ENCODE assay signal across 8 cellular contexts in genomic region chr5:179795863-179796833, GRCh38. TPM values are rescaled to one million over a fixed set of nuclear protein-coding genes. Genes with fewer than 3 reads are reported as not detected.
DNase-seq lines count a peak whose midpoint lies in the region; ATAC-seq and TF ChIP-seq lines count a peak whose summit lies in the region.

No MANE protein-coding gene starts in this region.

- H3K27me3 Mint-ChIP-seq in T-helper 2 cell treated with Interferon-gamma antibody and Interleukin-4, amounts not matched to agents 5 μg/mL and 100 μg/mL, for 36 hours (ENCODE audit: low read depth), result no peaks in the 10 kb centered on the region

- H3K4me3 ChIP-seq in NB4 (ENCODE audit: low read depth, low read length), result peak overlapping the region; percentile 34
- H3K4me3 ChIP-seq in body of pancreas, result peak overlapping the region; percentile 5 to 33
- H3K4me3 ChIP-seq in iPS DF 6.9 (ENCODE audit: low read length), result peak overlapping the region; percentile 77; the same call in 1 of the 2 replicates

- H3K9me3 ChIP-seq in body of pancreas (no peaks in the 10 kb centered on the region), iPS DF 6.9 (ENCODE audit: control insufficient read depth, insufficient read depth, low read length) (no peaks in the 10 kb centered on the region)

- intact Hi-C loops in body of pancreas (cut with DNase I), result no loop called here
- intact Hi-C loops in sciatic nerve (cut with DNase I), result loop anchor here (2.0 kb wide), 1 partner anchor 37 kb away; no protein-coding TSS in a partner anchor

- peak; percentile 8 for TF ChIP-seq CTCF in NB4 (IDR thresholded peaks at IDR 0.05; ENCODE audit: low read depth, low read length)
- peak; percentile 35 to 97 (median 90) for TF ChIP-seq CTCF in body of pancreas (IDR thresholded peaks at IDR 0.05)

- H3K4me1 ChIP-seq in body of pancreas (peaks cover 50% of the 10 kb centered on the region), iPS DF 6.9 (ENCODE audit: control insufficient read depth, insufficient read depth, low read length) (peaks cover 3% of the 10 kb centered on the region; the same call in 1 of the 2 replicates)

- H3K36me3 ChIP-seq in body of pancreas (replicated peaks in 1 of 2; ENCODE audit: insufficient read depth in 1 of 2, low read depth in 2 of 2), result peaks cover 0 to 14% of the 10 kb centered on the region in 2 donors
- peaks cover 23% of the 10 kb centered on the region for H3K36me3 ChIP-seq in iPS DF 6.9 (ENCODE audit: control insufficient read depth, insufficient read depth, low read length)

- peak overlapping the region; percentile 55 for H3K4me3 Mint-ChIP-seq in T-helper 2 cell treated with Interferon-gamma antibody and Interleukin-4, amounts not matched to agents 5 μg/mL and 100 μg/mL, for 36 hours

- H3K9me3 Mint-ChIP-seq in T-helper 2 cell treated with Interferon-gamma antibody and Interleukin-4, amounts not matched to agents 5 μg/mL and 100 μg/mL, for 36 hours, result no peaks in the 10 kb centered on the region

- H3K4me1 Mint-ChIP-seq in T-helper 2 cell treated with Interferon-gamma antibody and Interleukin-4, amounts not matched to agents 5 μg/mL and 100 μg/mL, for 36 hours (ENCODE audit: low read depth), result peaks cover 10% of the 10 kb centered on the region

- WGBS in body of pancreas, 2 donors, result 1% methylated on average over 95 of the region's 113 CpGs; no CpG with 5 or more reads in 1 of the 2 donors
- WGBS in iPS DF 6.9 (ENCODE audit: insufficient coverage, insufficient read length), result no CpG with 5 or more reads among the region's 113 CpGs

- no peaks in the 10 kb centered on the region for H3K27me3 ChIP-seq in body of pancreas
- H3K27me3 ChIP-seq in iPS DF 6.9 (ENCODE audit: control insufficient read depth, insufficient read depth, low read length), result no peaks in the 10 kb centered on the region

- TF ChIP-seq POLR2A in NB4 (IDR thresholded peaks at IDR 0.05; ENCODE audit: extremely low read depth, insufficient read length), result no peak
- peak; percentile 40 to 58 (median 49) for TF ChIP-seq POLR2A in body of pancreas (IDR thresholded peaks at IDR 0.05)

- H3K27ac ChIP-seq in body of pancreas (peak overlapping the region; percentile 82 to 95 (median 87)), iPS DF 6.9 (ENCODE audit: low read length) (no peak overlapping the region)

- peak; percentile 48 for DNase-seq in NK-92 treated with Interleukin-12 subunit alpha and Interleukin-12 subunit beta, amount 100 ng/mL, for 24 hours (lab: John Stamatoyannopoulos, UW)
- DNase-seq in NK-92 (lab: John Stamatoyannopoulos, UW; ENCODE audit: unreplicated experiment) (no peak), NB4 (ENCODE audit: low read depth) (peak; percentile 93), body of pancreas (peak; percentile 84 to 88 (median 84)), iPS DF 6.9 (ENCODE audit: low read depth, low spot score) (no peak), sciatic nerve (ENCODE audit: low spot score) (peak; percentile 89)
- peak; percentile 81 for DNase-seq in T-helper 2 cell treated with Interferon-gamma antibody and Interleukin-4, amounts not matched to agents 5 μg/mL and 100 μg/mL, for 36 hours (ENCODE audit: low spot score)

- no peak overlapping the region for H3K27ac Mint-ChIP-seq in T-helper 2 cell treated with Interferon-gamma antibody and Interleukin-4, amounts not matched to agents 5 μg/mL and 100 μg/mL, for 36 hours

- peaks cover 21% of the 10 kb centered on the region for H3K36me3 Mint-ChIP-seq in T-helper 2 cell treated with Interferon-gamma antibody and Interleukin-4, amounts not matched to agents 5 μg/mL and 100 μg/mL, for 36 hours (ENCODE audit: low read depth)

- peak; percentile 71 for ATAC-seq in HG02610 (IDR thresholded peaks at IDR 0.05; ENCODE audit: unreplicated experiment)
- ATAC-seq in body of pancreas, result peak; percentile 85
- peak; percentile 75 for ATAC-seq in sciatic nerve

RNA-seq across cellular contexts. Expression of gene LTC4S, which starts 2.4 kb away (rescaled TPM):
- total RNA-seq in body of pancreas, result 10 to 100 TPM; 10.6 to 16.2 TPM
- 21.7 TPM for total RNA-seq in sciatic nerve

RNA-seq across cellular contexts. Expression of gene MGAT4B, which starts 10.5 kb away (rescaled TPM):
- total RNA-seq in body of pancreas, result 10 to 100 TPM; 89.0 to 90.0 TPM
- 71.7 TPM for total RNA-seq in sciatic nerve

RNA-seq across cellular contexts. Expression of gene SQSTM1, which starts 24.6 kb away (rescaled TPM):
- total RNA-seq in body of pancreas, result 100 to 1,000 TPM; 249 to 606 TPM
- 365 TPM for total RNA-seq in sciatic nerve

Comparison
In these comparisons a context has a peak if more than half of its experiments do, and no peak if none do; other contexts are left out.
1. DNase-seq: peak in NK-92 treated with Interleukin-12 subunit alpha and Interleukin-12 subunit beta, amount 100 ng/mL, for 24 hours (single experiment), NB4 (single experiment), T-helper 2 cell treated with Interferon-gamma antibody and Interleukin-4, amounts not matched to agents 5 μg/mL and 100 μg/mL, for 36 hours (single experiment), body of pancreas (4 of 4) and sciatic nerve (single experiment); none in NK-92 (single experiment) and iPS DF 6.9 (single experiment).
2. H3K4me3 ChIP-seq: peak in every context shown above with its lines; median percentile 77 in iPS DF 6.9; 34 in NB4; 19 in body of pancreas.
3. Peak in every context shown above with its lines, with median percentiles within 50 percentile points of each other: ATAC-seq.